In genomic region chr2:141182246-141182645, GRCh38 we compare ENCODE assay signal across 25 cellular contexts.
"Had no signal": no experiment of that assay in that cellular context is flagged by ENCODE, and none has a peak within 500 bp of the region (broad histone marks: within the 10 kb centered on the region; RNA-seq: fewer than 3 reads in every experiment).

No MANE protein-coding gene starts in this region.

- H3K4me3 ChIP-seq: colonic mucosa, esophagus squamous epithelium, gastrocnemius medialis, heart right ventricle, left lung, lower lobe of right lung had no signal

- H3K9me3 ChIP-seq: colonic mucosa, esophagus squamous epithelium, gastrocnemius medialis, heart right ventricle, lower lobe of right lung had no signal

- H3K27me3 ChIP-seq: colonic mucosa, esophagus squamous epithelium, gastrocnemius medialis, heart right ventricle, left lung had no signal

- DNase-seq: colonic mucosa; cortex of kidney; effector CD8-positive, alpha-beta T cell; effector memory CD8-positive, alpha-beta T cell; endodermal cell; erythroblast; esophagus squamous epithelium; foreskin fibroblast; foreskin melanocyte; gastrocnemius medialis; glutamatergic neuron; head of caudate nucleus; heart right ventricle; hippocampal formation; left cardiac atrium; left lung; left ventricle myocardium superior; lower lobe of right lung; mesenchymal stem cell; naive thymus-derived CD4-positive, alpha-beta T cell had no signal

- H3K4me1 ChIP-seq: colonic mucosa, esophagus squamous epithelium, gastrocnemius medialis, heart right ventricle, left lung, lower lobe of right lung had no signal

- FAIRE-seq: endometrium, islet of Langerhans, keratinocyte had no signal

- ATAC-seq: effector memory CD8-positive, alpha-beta T cell; esophagus mucosa; gastrocnemius medialis; heart right ventricle; left cardiac atrium; left lung; left ventricle myocardium superior; lower lobe of right lung; naive thymus-derived CD4-positive, alpha-beta T cell had no signal

- H3K36me3 ChIP-seq: colonic mucosa, esophagus squamous epithelium, gastrocnemius medialis, heart right ventricle, left lung, lower lobe of right lung had no signal

- H3K27ac ChIP-seq: colonic mucosa, epithelial cell of prostate, esophagus squamous epithelium, gastrocnemius medialis, heart right ventricle, left lung, lower lobe of right lung had no signal
